8 cellular contexts compared by ENCODE assay signal in genomic region chr7:54885285-54885684, GRCh38.
"Had no signal": no experiment of that assay in that cellular context is flagged by ENCODE, and none has a peak within 500 bp of the region (broad histone marks: within the 10 kb centered on the region; RNA-seq: fewer than 3 reads in every experiment).

No MANE protein-coding gene starts in this region.

- H3K4me2 ChIP-seq: KMS-11 had no signal

- H3K27ac ChIP-seq: GM23248, HL-60, KMS-11 had no signal

- DNase-seq: GM23248, GOT3, H7, HFFc6, KBM-7 had no signal

- H3K36me3 ChIP-seq: HAP-1 had no signal

- H2AFZ ChIP-seq: GM23248 had no signal

- H3K4me1 ChIP-seq: HAP-1 had no signal

- H3K9me3 ChIP-seq: HAP-1 had no signal

- H3K9ac ChIP-seq: GM23248, KMS-11 had no signal

- H3K4me3 ChIP-seq: GM23248, HAP-1 had no signal
